In genomic region chr3:35389907-35390306, GRCh38 we compare ENCODE assay signal across 16 cellular contexts.
DNase-seq lines count a peak whose midpoint lies in the region; ATAC-seq and TF ChIP-seq lines count a peak whose summit lies in the region.
"Had no signal": no experiment of that assay in that cellular context is flagged by ENCODE, and none has a peak within 500 bp of the region (broad histone marks: within the 10 kb centered on the region; RNA-seq: fewer than 3 reads in every experiment).

No MANE protein-coding gene starts in this region.

- no peak overlapping the region for H2BK12ac ChIP-seq in H9 (ENCODE audit: insufficient read length, low read depth, low read length)

- H3K4me2 ChIP-seq in BLaER1 treated with 17β-estradiol and CSF1 and Interleukin-3, amounts not matched to agents 10 nM and 100 nM: peak overlapping the region in 6 of 11 experiments; percentile 3 to 29 (median 18); a peak in 5 of 22 replicates
- H3K4me2 ChIP-seq in Loucy (ENCODE audit: low read depth, low read length, poor library complexity, severe bottlenecking) (no peak overlapping the region), H9 (ENCODE audit: insufficient read depth, insufficient read length, low read length) (no peak overlapping the region)

- H4K20me1 ChIP-seq in BLaER1 treated with 17β-estradiol and CSF1 and Interleukin-3, amounts not matched to agents 10 nM and 100 nM: no peaks in the 10 kb centered on the region
- H4K20me1 ChIP-seq in Loucy (ENCODE audit: insufficient read depth, low read length, poor library complexity, severe bottlenecking): no peaks in the 10 kb centered on the region
- H4K20me1 ChIP-seq in H9 (ENCODE audit: control insufficient read depth, insufficient read depth, insufficient read length): no peaks in the 10 kb centered on the region

- peaks cover 0 to 18% (median 4%) of the 10 kb centered on the region in 11 experiments; a peak in 5 of 22 replicates for H3K36me3 ChIP-seq in BLaER1 treated with 17β-estradiol and CSF1 and Interleukin-3, amounts not matched to agents 10 nM and 100 nM
- no peaks in the 10 kb centered on the region for H3K36me3 ChIP-seq in Loucy (ENCODE audit: insufficient read depth, low read length)

- DNase-seq in NCI-H82 (lab: John Stamatoyannopoulos, UW): peak; percentile 9
- no peak for DNase-seq in NCI-H82 treated with DMSO at 0.1 percent for 48 hours (lab: John Stamatoyannopoulos, UW; ENCODE audit: unreplicated experiment)
- peak; percentile 6 for DNase-seq in myocyte (ENCODE audit: low read depth)
- DNase-seq in H9: no peak
- DNase-seq: CD4-positive, alpha-beta T cell; CD8-positive, alpha-beta memory T cell; DMS53; DMS79 treated with DMSO at 0.1 percent for 48 hours; GF-D8; GOT3; HCEC 1CT had no signal

- no peak overlapping the region for H3K4me3 Mint-ChIP-seq in H9
- H3K4me3 Mint-ChIP-seq: CD14-positive monocyte; CD4-positive, alpha-beta T cell; CD8-positive, alpha-beta memory T cell had no signal

- no peaks in the 10 kb centered on the region for H3K23me2 ChIP-seq in H9 (ENCODE audit: insufficient read length, low read depth, low read length, poor library complexity, severe bottlenecking)

- H4K5ac ChIP-seq in H9 (ENCODE audit: insufficient read length, low read depth, low read length): no peak overlapping the region

- H3K4me3 ChIP-seq in BLaER1 treated with 17β-estradiol and CSF1 and Interleukin-3, amounts not matched to agents 10 nM and 100 nM: no peak overlapping the region
- no peak overlapping the region for H3K4me3 ChIP-seq in Loucy (ENCODE audit: low read length, poor library complexity, severe bottlenecking)

- H3K79me2 ChIP-seq in Loucy (ENCODE audit: insufficient read depth, low read length): no peaks in the 10 kb centered on the region
- H3K79me2 ChIP-seq in H9 (ENCODE audit: insufficient read depth, low read length): no peaks in the 10 kb centered on the region

- no peak overlapping the region for H3K4ac ChIP-seq in H9 (ENCODE audit: low read depth, low read length)

- no peaks in the 10 kb centered on the region for H3K27me3 Mint-ChIP-seq in H9 (ENCODE audit: low read depth)
- H3K27me3 Mint-ChIP-seq: CD4-positive, alpha-beta T cell; CD8-positive, alpha-beta memory T cell had no signal

- no peak overlapping the region for H2AK5ac ChIP-seq in H9 (ENCODE audit: insufficient read length, low read length)

- H2BK120ac ChIP-seq in H9 (ENCODE audit: low read depth, low read length, poor library complexity, severe bottlenecking): no peak overlapping the region

- no peak overlapping the region for H2BK15ac ChIP-seq in H9 (ENCODE audit: low read depth, low read length)

- H4K91ac ChIP-seq in H9 (ENCODE audit: insufficient read length, low read depth, low read length): no peak overlapping the region

- no peak overlapping the region for H3K18ac ChIP-seq in H9 (ENCODE audit: insufficient read length, low read depth, low read length)

- no peaks in the 10 kb centered on the region for H3K9me2 ChIP-seq in Loucy (replicated peaks; ENCODE audit: low read depth, low read length)

- no peak overlapping the region for H2BK5ac ChIP-seq in H9 (ENCODE audit: insufficient read length, low read length)

- no peak overlapping the region for H4K8ac ChIP-seq in H9 (replicated peaks; ENCODE audit: insufficient read length, low read depth, low read length)

- H3K27me3 ChIP-seq in BLaER1 treated with 17β-estradiol and CSF1 and Interleukin-3, amounts not matched to agents 10 nM and 100 nM: no peaks in the 10 kb centered on the region
- H3K27me3 ChIP-seq in Loucy (ENCODE audit: insufficient read depth, low read length, poor library complexity, severe bottlenecking) (no peaks in the 10 kb centered on the region), H9 (ENCODE audit: insufficient read depth, low read length) (no peaks in the 10 kb centered on the region)

- H3K27ac ChIP-seq in BLaER1 treated with 17β-estradiol and CSF1 and Interleukin-3, amounts not matched to agents 10 nM and 100 nM: no peak overlapping the region; a peak in 1 of 22 replicates
- H3K27ac ChIP-seq in H9 (ENCODE audit: insufficient read length, low read depth, low read length): no peak overlapping the region

- H3K4me1 Mint-ChIP-seq in H9: peaks cover 0 to 5% of the 10 kb centered on the region in 2 experiments; a peak in 1 of 4 replicates
- H3K4me1 Mint-ChIP-seq: CD14-positive monocyte; CD8-positive, alpha-beta memory T cell had no signal

- peaks cover 8 to 30% (median 17%) of the 10 kb centered on the region in 3 experiments for H3K36me3 Mint-ChIP-seq in H9 (ENCODE audit: insufficient read depth in 1 of 3, low read depth in 3 of 3)
- H3K36me3 Mint-ChIP-seq: CD14-positive monocyte had no signal

- H3K23ac ChIP-seq in H9 (ENCODE audit: insufficient read length, low read depth, low read length): no peak overlapping the region

- H3K14ac ChIP-seq in H9 (ENCODE audit: insufficient read depth, low read length): no peak overlapping the region

- no peak overlapping the region for H3K56ac ChIP-seq in H9 (ENCODE audit: insufficient read length, low read depth, low read length)

- peaks cover 26 to 36% (median 30%) of the 10 kb centered on the region in 11 experiments for H3K9me3 ChIP-seq in BLaER1 treated with 17β-estradiol and CSF1 and Interleukin-3, amounts not matched to agents 10 nM and 100 nM (replicated peaks in 1 of 11)
- H3K9me3 ChIP-seq in Loucy (ENCODE audit: insufficient read depth, low read depth, low read length) (peaks cover 26% of the 10 kb centered on the region), H9 (ENCODE audit: control insufficient read depth, low read depth, low read length) (peaks cover 10% of the 10 kb centered on the region)

- TF ChIP-seq CTCF in Loucy (conservative IDR thresholded peaks at IDR 0.05; ENCODE audit: low read length) (no peak), H9 (conservative IDR thresholded peaks at IDR 0.05) (no peak)

- WGBS in H9 (ENCODE audit: extremely low coverage, insufficient read length, low lambda C conversion rate): no CpG with 5 or more reads among the region's 2 CpGs

- no peaks in the 10 kb centered on the region for H3K79me1 ChIP-seq in H9 (ENCODE audit: insufficient read depth, low read depth, low read length, poor library complexity, severe bottlenecking)

- H3K27ac Mint-ChIP-seq in H9: no peak overlapping the region
- H3K27ac Mint-ChIP-seq: CD14-positive monocyte; CD4-positive, alpha-beta T cell; CD8-positive, alpha-beta memory T cell had no signal

- H2AFZ ChIP-seq in Loucy (ENCODE audit: low read length): peak overlapping the region; percentile 50; the same call in 1 of the 2 replicates
- no peak overlapping the region for H2AFZ ChIP-seq in H9 (ENCODE audit: low read length)

- no peak for ATAC-seq in GM19397 (IDR thresholded peaks at IDR 0.05; ENCODE audit: unreplicated experiment)
- ATAC-seq in HG02981 (IDR thresholded peaks at IDR 0.05; ENCODE audit: unreplicated experiment): no peak

- H3K9ac ChIP-seq in BLaER1 treated with 17β-estradiol and CSF1 and Interleukin-3, amounts not matched to agents 10 nM and 100 nM: no peak overlapping the region
- H3K9ac ChIP-seq in Loucy (ENCODE audit: low read depth, low read length, poor library complexity, severe bottlenecking) (no peak overlapping the region), H9 (ENCODE audit: extremely low read depth, insufficient read length, low read length) (no peak overlapping the region)

- H2BK20ac ChIP-seq in H9 (ENCODE audit: low read depth, low read length, poor library complexity, severe bottlenecking): no peak overlapping the region

- H3T11ph ChIP-seq in H9 (ENCODE audit: low read length): no peak overlapping the region

- H3K4me1 ChIP-seq in BLaER1 treated with 17β-estradiol and CSF1 and Interleukin-3, amounts not matched to agents 10 nM and 100 nM: peaks cover 12 to 34% (median 26%) of the 10 kb centered on the region in 10 experiments; a peak in 19 of 20 replicates
- peaks cover 7% of the 10 kb centered on the region for H3K4me1 ChIP-seq in Loucy (ENCODE audit: insufficient read depth, low read length, poor library complexity, severe bottlenecking)
- no peaks in the 10 kb centered on the region; the same call in 1 of the 2 replicates for H3K4me1 ChIP-seq in H9 (ENCODE audit: insufficient read depth, low read length)

- no peaks in the 10 kb centered on the region for H3F3A ChIP-seq in Loucy (ENCODE audit: low read depth)

- peaks cover 29 to 36% of the 10 kb centered on the region in 2 experiments for H3K9me3 Mint-ChIP-seq in H9

Comparison
In these comparisons a context has a peak if more than half of its experiments do, and no peak if none do; other contexts are left out.
1. DNase-seq: peak in NCI-H82 (single experiment) and myocyte (single experiment); none in NCI-H82 treated with DMSO at 0.1 percent for 48 hours (single experiment) and H9 (single experiment).
2. H3K4me2 ChIP-seq: peak in BLaER1 treated with 17β-estradiol and CSF1 and Interleukin-3, amounts not matched to agents 10 nM and 100 nM (6 of 11); none in Loucy (single experiment) and H9 (single experiment).